In the genomic region with DNA sequence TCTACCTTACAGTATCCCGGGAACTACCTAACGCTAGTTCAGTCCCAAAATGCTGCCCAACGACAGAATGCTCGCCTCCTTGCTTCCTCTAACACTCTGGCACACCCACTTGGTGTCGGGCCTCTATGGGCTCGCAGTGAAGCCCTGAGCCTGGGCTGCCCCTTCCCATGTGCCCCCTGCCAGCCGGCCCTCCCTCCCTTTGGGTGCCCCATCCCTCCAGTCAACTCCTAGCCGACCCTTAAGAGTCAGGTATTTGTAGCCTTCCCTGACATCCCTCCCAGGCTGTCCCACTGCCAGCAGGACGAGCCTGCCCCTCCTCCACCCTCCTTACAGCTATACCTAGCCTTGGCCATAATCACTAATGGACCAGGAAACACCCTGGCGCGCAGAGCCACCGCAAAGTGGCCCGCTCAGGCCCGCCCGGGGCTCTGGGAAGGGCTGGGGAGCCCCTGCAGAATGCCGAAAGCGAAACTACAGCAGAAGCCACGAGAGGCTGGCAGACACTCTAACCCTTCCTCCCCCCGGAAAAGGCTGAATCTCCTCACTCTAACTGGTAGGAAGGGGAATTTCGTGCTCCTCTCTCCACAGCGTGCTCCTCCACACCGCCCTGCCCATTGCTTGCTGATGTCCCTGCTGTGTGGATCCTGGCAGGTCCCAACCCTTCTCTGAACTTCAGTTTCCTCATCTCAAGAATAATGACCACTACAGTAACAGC, we compare ENCODE assay signal across 8 cellular contexts. TPM values are rescaled to one million over a fixed set of nuclear protein-coding genes. Genes with fewer than 3 reads are reported as not detected.
DNase-seq lines count a peak whose midpoint lies in the region; ATAC-seq and TF ChIP-seq lines count a peak whose summit lies in the region.

No MANE protein-coding gene starts in this region.

- H3K9me3 ChIP-seq in A673 (ENCODE audit: low read depth, low read length, poor library complexity, severe bottlenecking) (no peaks in the 10 kb centered on the region), KOPT-K1 (ENCODE audit: insufficient read depth, low read length, poor library complexity, severe bottlenecking) (no peaks in the 10 kb centered on the region), esophagus squamous epithelium (no peaks in the 10 kb centered on the region), neutrophil (no peaks in the 10 kb centered on the region)

- POLR2A ChIA-PET in A673 (lab: Charles Lee; ENCODE audit: low non-redundant PET) = no interaction called here

- no peak overlapping the region for H3K27ac ChIP-seq in A673 (ENCODE audit: low read depth, low read length, poor library complexity, severe bottlenecking)
- peak overlapping the region; percentile 73 for H3K27ac ChIP-seq in KOPT-K1 (ENCODE audit: low read depth, low read length, poor library complexity, severe bottlenecking)
- peak overlapping the region; percentile 85 to 96 (median 92) for H3K27ac ChIP-seq in esophagus squamous epithelium
- H3K27ac ChIP-seq in neutrophil = peak overlapping the region; percentile 98

- peaks cover 18% of the 10 kb centered on the region for H3K4me1 ChIP-seq in A673 (ENCODE audit: insufficient read depth, low read length, poor library complexity, severe bottlenecking)
- peaks cover 21 to 54% (median 41%) of the 10 kb centered on the region in 3 donors for H3K4me1 ChIP-seq in esophagus squamous epithelium
- peaks cover 23 to 32% of the 10 kb centered on the region in 2 experiments for H3K4me1 ChIP-seq in neutrophil (ENCODE audit: control insufficient read depth in 1 of 2, insufficient read depth in 1 of 2, low read depth in 1 of 2, low read length in 1 of 2)

- DNase-seq in A673 (ENCODE audit: low spot score) (peak; percentile 48), esophagus squamous epithelium (lab: John Stamatoyannopoulos, UW) (no peak), NCI-H2171 (lab: John Stamatoyannopoulos, UW) (no peak)
- DNase-seq in activated T-cell treated with anti-CD3 and anti-CD28 coated beads, Interleukin-2, amount 50 U/mL, for 1 hour = peak; percentile 56

- ATAC-seq in GM18873 (IDR thresholded peaks at IDR 0.05; ENCODE audit: low FRiP score, unreplicated experiment) = no peak

- H3K36me3 ChIP-seq in A673 (ENCODE audit: insufficient read depth, low read length, poor library complexity, severe bottlenecking) = no peaks in the 10 kb centered on the region
- H3K36me3 ChIP-seq in KOPT-K1 (ENCODE audit: insufficient read depth, low read length) = no peaks in the 10 kb centered on the region
- H3K36me3 ChIP-seq in esophagus squamous epithelium = peaks cover 0 to 26% (median 5%) of the 10 kb centered on the region in 3 donors
- H3K36me3 ChIP-seq in neutrophil = peaks cover 35% of the 10 kb centered on the region

- H3K4me3 ChIP-seq in A673 (ENCODE audit: low read depth, low read length, poor library complexity, severe bottlenecking) (peak overlapping the region; percentile 97), esophagus squamous epithelium (peak overlapping the region; percentile 85 to 95 (median 91)), neutrophil (ENCODE audit: low read depth in 1 of 2, low read length in 1 of 2) (peak overlapping the region; percentile 94 to 96)

- intact Hi-C loops in A673 (cut with micrococcal nuclease; ENCODE audit: unreplicated experiment) (no loop called here), esophagus squamous epithelium (cut with DNase I) (no loop called here)

- 3 to 14% methylated on average over 7 to 11 of the region's 22 CpGs for WGBS in esophagus squamous epithelium, 2 donors

- H3K27me3 ChIP-seq in A673 (replicated peaks; ENCODE audit: insufficient read depth, low read depth, low read length, poor library complexity) (no peaks in the 10 kb centered on the region), esophagus squamous epithelium (no peaks in the 10 kb centered on the region), neutrophil (peaks cover 12% of the 10 kb centered on the region)

- CTCF ChIA-PET in A673 (lab: Charles Lee) = no interaction called here

- BruUV-seq in A673 (replicated peaks; lab: Mats Ljungman, UMichigan) = no TSS peak

- peak; percentile 31 for TF ChIP-seq POLR2A in GM18526 (IDR thresholded peaks at IDR 0.05; ENCODE audit: extremely low read depth, insufficient read length)
- TF ChIP-seq POLR2A in esophagus squamous epithelium (IDR thresholded peaks at IDR 0.05) = no peak

- TF ChIP-seq CTCF in A673 (conservative IDR thresholded peaks at IDR 0.05; ENCODE audit: low read depth, low read length) (no peak), esophagus squamous epithelium (IDR thresholded peaks at IDR 0.05) (no peak), neutrophil (IDR thresholded peaks at IDR 0.05) (no peak)

RNA-seq across cellular contexts. Expression of a gene that starts 8.2 kb away (rescaled TPM):
- total RNA-seq in A673 (2021) (2.8 and 3.8 TPM in 2 replicates), esophagus squamous epithelium (10 to 100 TPM in 3 of 4 donors, 1 to 10 TPM in 1; 4.7 to 56.1 (median 19.5) TPM)

RNA-seq across cellular contexts. Expression of a gene that starts 47.2 kb away (rescaled TPM):
- total RNA-seq in A673 (2021) (not detected in 2 replicates), esophagus squamous epithelium (under 1 TPM in 2 of 4 donors, not detected in 2; 0.92 to 0.95 TPM)

Comparison
In these comparisons a context has a peak if more than half of its experiments do, and no peak if none do; other contexts are left out.
1. DNase-seq: peak in A673 (single experiment) and activated T-cell treated with anti-CD3 and anti-CD28 coated beads, Interleukin-2, amount 50 U/mL, for 1 hour (single experiment); none in esophagus squamous epithelium (single experiment) and NCI-H2171 (single experiment).
2. Peak in every context shown above with its lines, with median percentiles within 50 percentile points of each other: H3K4me3 ChIP-seq.